Comparison of ENCODE assay signal across 8 cellular contexts in genomic region chr6:81753709-81754678, GRCh38. TPM values are rescaled to one million over a fixed set of nuclear protein-coding genes. Genes with fewer than 3 reads are reported as not detected.
DNase-seq lines count a peak whose midpoint lies in the region; ATAC-seq, FAIRE-seq and TF ChIP-seq lines count a peak whose summit lies in the region.

No MANE protein-coding gene starts in this region.

- DNase-seq in AG20443 (ENCODE audit: low spot score) (peak; percentile 79), RCC 7860 (ENCODE audit: low spot score) (peak; percentile 8), fibroblast of pulmonary artery (ENCODE audit: low read depth) (peak; percentile 68)
- DNase-seq in activated T-helper 9 cell treated with anti-CD3 and anti-CD28 coated beads, Interleukin-2, amount 50 U/mL, for 16 hours (ENCODE audit: low read depth), result peak; percentile 78

- no peaks in the 10 kb centered on the region for H3K9me3 ChIP-seq in neural cell (ENCODE audit: low read length)

- TF ChIP-seq CTCF in fibroblast of pulmonary artery (IDR thresholded peaks at IDR 0.05; ENCODE audit: low read length, missing control alignments), result peak; percentile 67
- TF ChIP-seq CTCF in neural cell (IDR thresholded peaks at IDR 0.05; ENCODE audit: poor library complexity, severe bottlenecking), result peak; percentile 76

- ATAC-seq in GM19397 (IDR thresholded peaks at IDR 0.05; ENCODE audit: unreplicated experiment) (peak; percentile 44), HG03520 (IDR thresholded peaks at IDR 0.05; ENCODE audit: unreplicated experiment) (peak; percentile 27)

- H3K36me3 Mint-ChIP-seq in stimulated activated naive CD8-positive, alpha-beta T cell treated with anti-CD3 and anti-CD28 coated beads, Interleukin-15, Interleukin-2, amounts not matched to agents 100 ng/mL and 50 ng/mL, for 24 hours (ENCODE audit: low read depth), result no peaks in the 10 kb centered on the region

- H3K4me1 Mint-ChIP-seq in stimulated activated naive CD8-positive, alpha-beta T cell treated with anti-CD3 and anti-CD28 coated beads, Interleukin-15, Interleukin-2, amounts not matched to agents 100 ng/mL and 50 ng/mL, for 24 hours (ENCODE audit: low read depth), result peaks cover 44% of the 10 kb centered on the region

- TF ChIP-seq RAD21 in neural cell (conservative IDR thresholded peaks at IDR 0.05), result peak; percentile 79

- H3K27me3 Mint-ChIP-seq in stimulated activated naive CD8-positive, alpha-beta T cell treated with anti-CD3 and anti-CD28 coated beads, Interleukin-15, Interleukin-2, amounts not matched to agents 100 ng/mL and 50 ng/mL, for 24 hours, result peaks cover 21% of the 10 kb centered on the region

- no peaks in the 10 kb centered on the region for H3K9me3 Mint-ChIP-seq in stimulated activated naive CD8-positive, alpha-beta T cell treated with anti-CD3 and anti-CD28 coated beads, Interleukin-15, Interleukin-2, amounts not matched to agents 100 ng/mL and 50 ng/mL, for 24 hours

- H3F3A ChIP-seq in neural cell (ENCODE audit: insufficient read depth, low read length, poor library complexity, severe bottlenecking), result no peaks in the 10 kb centered on the region

- H3K9ac ChIP-seq in neural cell (ENCODE audit: low read length), result peak overlapping the region; percentile 28

- peak overlapping the region; percentile 24 for H3K27ac Mint-ChIP-seq in stimulated activated naive CD8-positive, alpha-beta T cell treated with anti-CD3 and anti-CD28 coated beads, Interleukin-15, Interleukin-2, amounts not matched to agents 100 ng/mL and 50 ng/mL, for 24 hours

- H2AFZ ChIP-seq in neural cell (ENCODE audit: low read depth, low read length), result no peak overlapping the region

- FAIRE-seq in RCC 7860 (lab: Jason Lieb, UNC), result no peak

- H3K4me2 ChIP-seq in neural cell (ENCODE audit: low read length), result peak overlapping the region; percentile 50

- H3K4me3 Mint-ChIP-seq in stimulated activated naive CD8-positive, alpha-beta T cell treated with anti-CD3 and anti-CD28 coated beads, Interleukin-15, Interleukin-2, amounts not matched to agents 100 ng/mL and 50 ng/mL, for 24 hours, result peak overlapping the region; percentile 84

- H3K9me2 ChIP-seq in neural cell (ENCODE audit: insufficient read depth, low read length), result no peaks in the 10 kb centered on the region

- no peaks in the 10 kb centered on the region for H3K36me3 ChIP-seq in neural cell (ENCODE audit: insufficient read depth, low read length)

- no peak for TF ChIP-seq EP300 in neural cell (conservative IDR thresholded peaks at IDR 0.05; ENCODE audit: poor library complexity, severe bottlenecking)

- H4K20me1 ChIP-seq in neural cell (ENCODE audit: insufficient read depth), result no peaks in the 10 kb centered on the region

- H3K79me2 ChIP-seq in neural cell (replicated peaks; ENCODE audit: insufficient read depth, low read length), result no peaks in the 10 kb centered on the region

- H3K4me3 ChIP-seq in fibroblast of pulmonary artery (replicated peaks; ENCODE audit: low read depth, low read length), result peak overlapping the region; percentile 89
- H3K4me3 ChIP-seq in neural cell (ENCODE audit: low read length), result peak overlapping the region; percentile 81

- no peak overlapping the region for H3K27ac ChIP-seq in neural cell (ENCODE audit: low read length)

- peaks cover 32% of the 10 kb centered on the region for H3K27me3 ChIP-seq in neural cell (ENCODE audit: insufficient read depth, low read depth, low read length)

TF ChIP-seq in neural cell, 6 proteins besides CTCF, POLR2A, EP300 and RAD21:
- peak; percentile 78 for TF ChIP-seq SMC3 (conservative IDR thresholded peaks at IDR 0.05; ENCODE audit: poor library complexity)
- no peak for TF ChIP-seq TAF1 (IDR thresholded peaks at IDR 0.05; ENCODE audit: low read depth)

RNA-seq across cellular contexts. Expression of gene TENT5A, which starts 1.5 kb away (rescaled TPM):
- 0.47 and 0.64 TPM in 2 replicates for polyA plus RNA-seq in neural cell
- polyA minus RNA-seq in neural cell, result 1.4 and 1.5 TPM in 2 replicates

Comparison
In these comparisons a context has a peak if more than half of its experiments do, and no peak if none do; other contexts are left out.
1. DNase-seq: peak in every context shown above with its lines; median percentile 79 in AG20443; 78 in activated T-helper 9 cell treated with anti-CD3 and anti-CD28 coated beads, Interleukin-2, amount 50 U/mL, for 16 hours; 68 in fibroblast of pulmonary artery; 8 in RCC 7860.